ENCODE assay signal across 8 cellular contexts in the genomic region with DNA sequence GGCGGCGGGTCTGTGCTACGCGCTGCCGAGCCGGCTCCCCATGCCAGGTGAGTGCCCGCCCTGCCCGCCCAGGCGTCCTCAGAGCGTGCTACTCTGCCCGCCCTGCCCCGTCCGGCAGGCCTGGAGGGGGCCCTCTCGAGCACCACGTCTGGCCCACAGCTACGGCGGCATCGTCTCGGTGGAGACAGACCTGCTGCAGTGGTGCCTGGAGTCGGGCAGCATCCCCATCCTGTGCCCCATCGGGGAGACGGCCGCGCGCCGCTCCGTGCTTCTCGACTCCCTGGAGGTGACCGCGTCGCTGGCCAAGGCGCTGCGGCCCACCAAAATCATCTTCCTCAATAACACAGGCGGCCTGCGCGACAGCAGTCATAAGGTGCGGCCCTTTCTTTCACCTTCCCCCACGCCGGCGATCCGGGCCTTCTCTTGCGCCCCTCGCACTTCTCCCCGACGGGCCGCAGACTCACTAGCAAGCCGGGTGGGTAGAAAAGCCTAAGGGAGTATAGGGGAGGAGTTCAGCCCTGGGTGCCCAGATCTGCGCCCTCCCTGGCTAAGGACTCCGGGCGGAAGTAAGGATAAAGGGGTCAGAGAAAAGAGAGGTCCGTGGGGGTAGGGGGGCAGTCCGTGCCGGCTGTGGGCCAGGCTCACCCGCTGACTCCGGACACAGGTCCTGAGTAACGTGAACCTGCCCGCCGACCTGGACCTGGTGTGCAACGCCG. TPM values are rescaled to one million over a fixed set of nuclear protein-coding genes. Genes with fewer than 3 reads are reported as not detected.
A peak's percentile ranks its signal among the peaks of the same experiment; 100 is the strongest.
DNase-seq lines count a peak whose midpoint lies in the region; ATAC-seq, FAIRE-seq and TF ChIP-seq lines count a peak whose summit lies in the region.

No MANE protein-coding gene starts in this region.

- no peak for TF ChIP-seq EP300 in HepG2 (IDR thresholded peaks at IDR 0.05; ENCODE audit: low read depth in 2 of 2, low read length in 2 of 2)
- no peak for TF ChIP-seq EP300 in HepG2 (CRISPR knock-in tag; IDR thresholded peaks at IDR 0.05; ENCODE audit: borderline replicate concordance)

- peak; percentile 18 for DNase-seq in activated T-cell treated with anti-CD3 and anti-CD28 coated beads for 1 hour (ENCODE audit: low read depth)
- DNase-seq in activated T-cell treated with anti-CD3 and anti-CD28 coated beads for 4 hours = no peak
- peak in 17 of 34 experiments; percentile 11 to 44 (median 30) for DNase-seq in T-cell
- DNase-seq in central memory CD4-positive, alpha-beta T cell = peak; percentile 19
- no peak for DNase-seq in HepG2 (ENCODE audit: low spot score)
- DNase-seq in stimulated activated naive CD4-positive, alpha-beta T cell treated with Interleukin-2 at 50 U/mL for 16 hours (lab: John Stamatoyannopoulos, UW) = peak; percentile 30
- DNase-seq in cerebellar cortex (ENCODE audit: low spot score) = no peak
- DNase-seq in medulla oblongata (ENCODE audit: extremely low spot score) = no peak

- WGBS in HepG2 (ENCODE audit: low lambda C conversion rate) = 95% methylated on average over 60 of the region's 60 CpGs

- H3K79me2 ChIP-seq in HepG2 (ENCODE audit: insufficient read depth, low read length) = no peaks in the 10 kb centered on the region

- no peaks in the 10 kb centered on the region for H4K20me1 ChIP-seq in HepG2 (ENCODE audit: insufficient read depth, low read length)

- peak overlapping the region; percentile 71; the same call in 1 of the 2 replicates for H3K9ac ChIP-seq in HepG2 (ENCODE audit: insufficient read depth, low read depth, low read length)

- H3K4me1 ChIP-seq in HepG2 (ENCODE audit: insufficient read depth, low read length) = peaks cover 51% of the 10 kb centered on the region

- H3K4me2 ChIP-seq in HepG2 (ENCODE audit: low read depth, low read length) = peak overlapping the region; percentile 88

- intact Hi-C loops in HepG2 (cut with micrococcal nuclease; ENCODE audit: unreplicated experiment) = no loop called here

- FAIRE-seq in HepG2 (lab: Jason Lieb, UNC) = no peak

- POLR2A ChIA-PET in T-cell (lab: Charles Lee) (no interaction called here), HepG2 (lab: Yijun Ruan, JAX) (no interaction called here)

- no TSS peak for BruUV-seq in HepG2 (replicated peaks; lab: Mats Ljungman, UMichigan)

- peak; percentile 34 for TF ChIP-seq CTCF in HepG2 (CRISPR knock-in tag; IDR thresholded peaks at IDR 0.05)

- no peaks in the 10 kb centered on the region for H3K9me3 ChIP-seq in HepG2 (ENCODE audit: low read length)

- TF ChIP-seq RAD21 in HepG2 (CRISPR knock-in tag; IDR thresholded peaks at IDR 0.05) = no peak

- H3K36me3 Mint-ChIP-seq in T-cell = peaks cover 7% of the 10 kb centered on the region

- no peak overlapping the region for H2AFZ ChIP-seq in HepG2 (ENCODE audit: low read length)

- peaks cover 22 to 31% (median 25%) of the 10 kb centered on the region in 3 donors for H3K4me1 Mint-ChIP-seq in T-cell

- peak overlapping the region; percentile 81 to 90 (median 84) for H3K4me3 Mint-ChIP-seq in T-cell

- peak overlapping the region in 2 of 3 experiments; percentile 56 to 80; a peak in 2 of 6 replicates for H3K4me3 ChIP-seq in HepG2 (replicated peaks in 1 of 3; ENCODE audit: insufficient read depth in 1 of 3, low read depth in 2 of 3, low read length in 3 of 3)

- no peak for TF ChIP-seq POLR2A in HepG2 (IDR thresholded peaks at IDR 0.05; ENCODE audit: insufficient read depth in 1 of 2, low read depth in 2 of 2, low read length in 2 of 2)

- H3K9me3 Mint-ChIP-seq in T-cell = no peaks in the 10 kb centered on the region

- H3K27ac ChIP-seq in HepG2 (ENCODE audit: extremely low read length, insufficient read depth, low read length) = no peak overlapping the region

- peak; percentile 10 to 29 (median 26) for ATAC-seq in T-cell (replicated peaks in 1 of 4)
- no peak for ATAC-seq in HepG2

- no peaks in the 10 kb centered on the region for H3K27me3 ChIP-seq in HepG2 (ENCODE audit: control insufficient read depth in 1 of 2, insufficient read depth in 2 of 2, low read length in 2 of 2)

- CTCF ChIA-PET in T-cell (lab: Charles Lee) = interaction anchor here (0.6 kb wide), 3 partner anchors 28 to 589 kb away, joined by 3 to 5 read pairs (median 4); no protein-coding TSS in a partner anchor
- CTCF ChIA-PET in HepG2 (lab: Yijun Ruan, JAX; ENCODE audit: low intra/inter-chr PET ratio, low total read pairs) = no interaction called here

- in situ Hi-C loops in HepG2 (cut with HindIII; ENCODE audit: extremely low pct_ligation_motif_present, low pct_unique_long_range_greater_than_20kb) = no loop called here

- H3K27ac Mint-ChIP-seq in T-cell = peak overlapping the region; percentile 20 to 72

- H3K36me3 ChIP-seq in HepG2 (replicated peaks in 1 of 2; ENCODE audit: control insufficient read depth in 1 of 2, insufficient read depth in 2 of 2, low read length in 2 of 2) = peaks cover 0 to 12% of the 10 kb centered on the region in 2 experiments; a peak in 2 of 5 replicates

- peaks cover 0 to 4% of the 10 kb centered on the region in 2 donors for H3K27me3 Mint-ChIP-seq in T-cell

RNA-seq across cellular contexts. Expression of gene NAGS, which starts 1.6 kb away (rescaled TPM):
- total RNA-seq in T-cell (1 to 10 TPM in 4 of 5 donors, under 1 TPM in 1; 0.35 to 2.4 (median 1.8) TPM), HepG2 (2016; rRNA removed; fragmentation: Illumina TruSeq; extraction: Trizol) (3.0 and 4.3 TPM in 2 replicates)
- total RNA-seq in HepG2 (2016; cell fraction: cytosol; rRNA removed; fragmentation: Illumina TruSeq; extraction: Trizol; ENCODE audit: low read depth) = 1.2 TPM in 2 replicates
- 2.8 and 4.3 TPM in 2 replicates for total RNA-seq in HepG2 (2016; cell fraction: insoluble cytoplasmic fraction; rRNA removed; fragmentation: Illumina TruSeq; extraction: Trizol)
- total RNA-seq in HepG2 (2016; cell fraction: membrane; rRNA removed; fragmentation: Illumina TruSeq; extraction: Trizol) = 2.2 and 2.3 TPM in 2 replicates
- 2.6 and 2.8 TPM in 2 replicates for total RNA-seq in HepG2 (2016; cell fraction: nucleus; rRNA removed; fragmentation: Illumina TruSeq; extraction: Trizol)
- polyA plus RNA-seq in HepG2 (2011; rRNA removed) = 5.1 and 10.3 TPM in 2 replicates
- polyA plus RNA-seq in HepG2 (2011; cell fraction: cytosol; rRNA removed) = 5.9 and 6.6 TPM in 2 replicates
- polyA plus RNA-seq in HepG2 (2011; cell fraction: nucleus; rRNA removed) = 13.6 and 19.6 TPM in 2 replicates
- 2.8 and 7.9 TPM in 2 replicates for polyA plus RNA-seq in HepG2 (2012)
- polyA plus RNA-seq in HepG2 (2016; cell fraction: cytosol; fragmentation: Illumina TruSeq; extraction: Trizol; ENCODE audit: low read depth) = 0.93 and 1.1 TPM in 2 replicates
- 2.4 and 3.6 TPM in 2 replicates for polyA plus RNA-seq in HepG2 (2016; cell fraction: insoluble cytoplasmic fraction; fragmentation: Illumina TruSeq; extraction: Trizol; ENCODE audit: low read depth)
- polyA plus RNA-seq in HepG2 (2016; cell fraction: membrane; fragmentation: Illumina TruSeq; extraction: Trizol; ENCODE audit: low read depth) = 1.6 and 1.8 TPM in 2 replicates
- polyA plus RNA-seq in HepG2 (2016; cell fraction: nucleus; fragmentation: Illumina TruSeq; extraction: Trizol; ENCODE audit: insufficient read depth, low read depth) = 5.8 and 5.9 TPM in 2 replicates
- polyA minus RNA-seq in HepG2 (2011; rRNA and poly(A)+ RNA removed; ENCODE audit: low replicate concordance) = 0.82 and 14.6 TPM in 2 replicates
- polyA minus RNA-seq in HepG2 (2011; cell fraction: cytosol; rRNA and poly(A)+ RNA removed) = 4.7 and 6.5 TPM in 2 replicates
- 4.0 and 9.2 TPM in 2 replicates for polyA minus RNA-seq in HepG2 (2011; cell fraction: nucleus; rRNA and poly(A)+ RNA removed)

RNA-seq across cellular contexts. Expression of gene TMEM101, which starts 8.7 kb away (rescaled TPM):
- total RNA-seq in T-cell (10 to 100 TPM; 13.4 to 32.4 (median 26.6) TPM), HepG2 (2016; rRNA removed; fragmentation: Illumina TruSeq; extraction: Trizol) (50.0 and 72.0 TPM in 2 replicates)
- total RNA-seq in HepG2 (2016; cell fraction: cytosol; rRNA removed; fragmentation: Illumina TruSeq; extraction: Trizol; ENCODE audit: low read depth) = 24.7 and 30.5 TPM in 2 replicates
- 50.9 and 73.7 TPM in 2 replicates for total RNA-seq in HepG2 (2016; cell fraction: insoluble cytoplasmic fraction; rRNA removed; fragmentation: Illumina TruSeq; extraction: Trizol)
- 58.1 and 63.3 TPM in 2 replicates for total RNA-seq in HepG2 (2016; cell fraction: membrane; rRNA removed; fragmentation: Illumina TruSeq; extraction: Trizol)
- 55.2 and 61.0 TPM in 2 replicates for total RNA-seq in HepG2 (2016; cell fraction: nucleus; rRNA removed; fragmentation: Illumina TruSeq; extraction: Trizol)
- 100 and 107 TPM in 2 replicates for polyA plus RNA-seq in HepG2 (2011; rRNA removed)
- 128 and 161 TPM in 2 replicates for polyA plus RNA-seq in HepG2 (2011; cell fraction: cytosol; rRNA removed)
- polyA plus RNA-seq in HepG2 (2011; cell fraction: nucleus; rRNA removed) = 53.5 and 60.7 TPM in 2 replicates
- polyA plus RNA-seq in HepG2 (2012) = 65.5 and 74.9 TPM in 2 replicates
- 19.8 and 21.2 TPM in 2 replicates for polyA plus RNA-seq in HepG2 (2016; cell fraction: cytosol; fragmentation: Illumina TruSeq; extraction: Trizol; ENCODE audit: low read depth)
- 35.3 and 36.8 TPM in 2 replicates for polyA plus RNA-seq in HepG2 (2016; cell fraction: insoluble cytoplasmic fraction; fragmentation: Illumina TruSeq; extraction: Trizol; ENCODE audit: low read depth)
- polyA plus RNA-seq in HepG2 (2016; cell fraction: membrane; fragmentation: Illumina TruSeq; extraction: Trizol; ENCODE audit: low read depth) = 39.0 and 44.1 TPM in 2 replicates
- polyA plus RNA-seq in HepG2 (2016; cell fraction: nucleus; fragmentation: Illumina TruSeq; extraction: Trizol; ENCODE audit: insufficient read depth, low read depth) = 68.4 and 69.1 TPM in 2 replicates
- polyA minus RNA-seq in HepG2 (2011; rRNA and poly(A)+ RNA removed; ENCODE audit: low replicate concordance) = 52.0 and 233 TPM in 2 replicates
- 45.2 and 52.9 TPM in 2 replicates for polyA minus RNA-seq in HepG2 (2011; cell fraction: cytosol; rRNA and poly(A)+ RNA removed)
- polyA minus RNA-seq in HepG2 (2011; cell fraction: nucleus; rRNA and poly(A)+ RNA removed) = 37.7 and 38.3 TPM in 2 replicates

RNA-seq across cellular contexts. Expression of gene PYY, which starts 52.3 kb away (rescaled TPM):
- total RNA-seq in T-cell (not detected), HepG2 (2016; rRNA removed; fragmentation: Illumina TruSeq; extraction: Trizol) (not detected in 2 replicates)
- not detected in 2 replicates for total RNA-seq in HepG2 (2016; cell fraction: cytosol; rRNA removed; fragmentation: Illumina TruSeq; extraction: Trizol; ENCODE audit: low read depth)
- not detected in 2 replicates for total RNA-seq in HepG2 (2016; cell fraction: insoluble cytoplasmic fraction; rRNA removed; fragmentation: Illumina TruSeq; extraction: Trizol)
- not detected in 2 replicates for total RNA-seq in HepG2 (2016; cell fraction: membrane; rRNA removed; fragmentation: Illumina TruSeq; extraction: Trizol)
- not detected in 2 replicates for total RNA-seq in HepG2 (2016; cell fraction: nucleus; rRNA removed; fragmentation: Illumina TruSeq; extraction: Trizol)
- 0.24 and 0.25 TPM in 2 replicates for polyA plus RNA-seq in HepG2 (2011; rRNA removed)
- 0.21 and 0.30 TPM in 2 replicates for polyA plus RNA-seq in HepG2 (2011; cell fraction: cytosol; rRNA removed)
- 1.1 and 1.2 TPM in 2 replicates for polyA plus RNA-seq in HepG2 (2011; cell fraction: nucleus; rRNA removed)
- 0.32 TPM in 1 of 2 replicates, not detected in the other for polyA plus RNA-seq in HepG2 (2012)
- polyA plus RNA-seq in HepG2 (2016; cell fraction: cytosol; fragmentation: Illumina TruSeq; extraction: Trizol; ENCODE audit: low read depth) = not detected in 2 replicates
- polyA plus RNA-seq in HepG2 (2016; cell fraction: insoluble cytoplasmic fraction; fragmentation: Illumina TruSeq; extraction: Trizol; ENCODE audit: low read depth) = not detected in 2 replicates
- polyA plus RNA-seq in HepG2 (2016; cell fraction: membrane; fragmentation: Illumina TruSeq; extraction: Trizol; ENCODE audit: low read depth) = not detected in 2 replicates
- not detected in 2 replicates for polyA plus RNA-seq in HepG2 (2016; cell fraction: nucleus; fragmentation: Illumina TruSeq; extraction: Trizol; ENCODE audit: insufficient read depth, low read depth)
- not detected in 2 replicates for polyA minus RNA-seq in HepG2 (2011; rRNA and poly(A)+ RNA removed; ENCODE audit: low replicate concordance)
- polyA minus RNA-seq in HepG2 (2011; cell fraction: cytosol; rRNA and poly(A)+ RNA removed) = not detected in 2 replicates
- polyA minus RNA-seq in HepG2 (2011; cell fraction: nucleus; rRNA and poly(A)+ RNA removed) = not detected in 2 replicates

Comparison
In these comparisons a context has a peak if more than half of its experiments do, and no peak if none do; other contexts are left out.
1. DNase-seq: peak in activated T-cell treated with anti-CD3 and anti-CD28 coated beads for 1 hour (single experiment), central memory CD4-positive, alpha-beta T cell (single experiment) and stimulated activated naive CD4-positive, alpha-beta T cell treated with Interleukin-2 at 50 U/mL for 16 hours (single experiment); none in activated T-cell treated with anti-CD3 and anti-CD28 coated beads for 4 hours (single experiment), HepG2 (single experiment), cerebellar cortex (single experiment) and medulla oblongata (single experiment).